ENCODE assay signal across 12 cellular contexts in the genomic region with DNA sequence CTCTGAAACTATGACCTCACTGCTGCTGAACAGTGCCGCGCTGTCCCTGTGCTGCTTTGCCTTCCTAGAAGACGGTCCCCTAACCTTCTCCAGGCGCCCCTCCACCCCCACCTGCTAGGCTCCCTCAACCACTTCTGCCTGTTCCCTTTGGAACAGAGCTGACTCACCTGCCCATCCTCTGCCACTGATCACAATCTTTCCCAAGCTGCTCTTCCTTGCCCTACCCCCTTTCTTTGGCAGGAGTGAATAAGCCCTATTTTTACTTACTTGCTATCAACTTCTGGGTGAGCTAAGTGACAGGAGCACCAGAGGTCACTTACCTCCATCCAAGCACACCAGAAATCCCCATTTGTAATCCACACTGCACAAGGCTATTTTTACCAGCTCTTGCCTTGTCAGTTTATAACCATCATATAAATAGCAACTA.
A peak's percentile ranks its signal among the peaks of the same experiment; 100 is the strongest.
DNase-seq lines count a peak whose midpoint lies in the region; ATAC-seq and TF ChIP-seq lines count a peak whose summit lies in the region.
"Had no signal": no experiment of that assay in that cellular context is flagged by ENCODE, and none has a peak within 500 bp of the region (broad histone marks: within the 10 kb centered on the region; RNA-seq: fewer than 3 reads in every experiment).

No MANE protein-coding gene starts in this region.

- no peak overlapping the region for H3K9ac ChIP-seq in mammary epithelial cell (ENCODE audit: insufficient read depth, low read length)
- H3K9ac ChIP-seq: KMS-11 had no signal

- no peaks in the 10 kb centered on the region for H3K9me3 ChIP-seq in mammary epithelial cell (replicated peaks; ENCODE audit: insufficient read depth, low read length)
- H3K9me3 ChIP-seq in right atrium auricular region: no peaks in the 10 kb centered on the region
- H3K9me3 ChIP-seq in gastrocnemius medialis: no peaks in the 10 kb centered on the region

- peaks cover 16% of the 10 kb centered on the region for H3K79me2 ChIP-seq in mammary epithelial cell (ENCODE audit: insufficient read depth, low read length)

- TF ChIP-seq POLR2A in gastrocnemius medialis (IDR thresholded peaks at IDR 0.05): peak; percentile 70 to 84

- no peak overlapping the region for H3K4me3 ChIP-seq in mammary epithelial cell (replicated peaks in 1 of 3; ENCODE audit: insufficient read depth in 1 of 3, low read depth in 2 of 3, low read length in 3 of 3)
- H3K4me3 ChIP-seq in right atrium auricular region: no peak overlapping the region
- no peak overlapping the region for H3K4me3 ChIP-seq in gastrocnemius medialis

- 88% methylated on average over 3 of the region's 4 CpGs for WGBS in mammary epithelial cell (ENCODE audit: low coverage, missing lambda C conversion rate)

- peaks cover 40% of the 10 kb centered on the region for H3K36me3 ChIP-seq in mammary epithelial cell (ENCODE audit: insufficient read depth, low read length)
- H3K36me3 ChIP-seq in right atrium auricular region: peaks cover 66% of the 10 kb centered on the region
- H3K36me3 ChIP-seq in gastrocnemius medialis: peaks cover 0 to 21% of the 10 kb centered on the region in 2 donors

- H3K4me1 ChIP-seq in mammary epithelial cell (ENCODE audit: insufficient read depth, low read length) (peaks cover 13% of the 10 kb centered on the region), right atrium auricular region (peaks cover 0 to 22% of the 10 kb centered on the region in 2 donors), gastrocnemius medialis (peaks cover 41 to 45% of the 10 kb centered on the region in 2 donors)

- CTCF ChIA-PET in mammary epithelial cell (lab: Charles Lee; ENCODE audit: low non-redundant PET): interaction anchor here (0.7 kb wide), 1 partner anchor 1167 kb away, joined by 4 read pairs; no protein-coding TSS in a partner anchor

- in situ Hi-C loops in mammary epithelial cell (cut with MboI; ENCODE audit: low sequenced_read_pairs in 2 of 2) (no loop called here), gastrocnemius medialis (cut with MboI; ENCODE audit: low sequenced_read_pairs in 4 of 4) (loop anchor here (5.0 kb wide), 1 partner anchor 58 kb away; no protein-coding TSS in a partner anchor)

- H3K4me2 ChIP-seq in mammary epithelial cell (ENCODE audit: insufficient read depth, low read depth, low read length): no peak overlapping the region
- H3K4me2 ChIP-seq: KMS-11 had no signal

- H4K20me1 ChIP-seq in mammary epithelial cell (ENCODE audit: insufficient read depth, low read length): no peaks in the 10 kb centered on the region

- dilution Hi-C loops in mammary epithelial cell (cut with HindIII; ENCODE audit: low sequenced_read_pairs): no loop called here

- DNase-seq in HT1080 (ENCODE audit: low read depth) (peak; percentile 28), mammary epithelial cell (peak; percentile 40), right atrium auricular region (ENCODE audit: low spot score) (no peak), gastrocnemius medialis (peak; percentile 81 to 89), NCI-H524 treated with DMSO at 0.1 percent for 48 hours (lab: John Stamatoyannopoulos, UW) (no peak)
- DNase-seq: GF-D8; stimulated activated CD4-positive, alpha-beta T cell treated with anti-CD3 and anti-CD28 coated beads, Interleukin-2, amount 100 ng/mL, for 24 hours; stimulated activated naive CD4-positive, alpha-beta T cell treated with Interleukin-2 at 50 U/mL for 16 hours had no signal

- H2AFZ ChIP-seq in mammary epithelial cell (ENCODE audit: low read depth, low read length): no peak overlapping the region

- no peaks in the 10 kb centered on the region for H3K27me3 ChIP-seq in mammary epithelial cell (ENCODE audit: insufficient read depth, low read length)
- H3K27me3 ChIP-seq in right atrium auricular region: no peaks in the 10 kb centered on the region
- no peaks in the 10 kb centered on the region for H3K27me3 ChIP-seq in gastrocnemius medialis

- peak; percentile 89 to 90 for ATAC-seq in gastrocnemius medialis
- ATAC-seq in HG03095 (IDR thresholded peaks at IDR 0.05; ENCODE audit: unreplicated experiment): no peak
- ATAC-seq in GM21360 (IDR thresholded peaks at IDR 0.05; ENCODE audit: unreplicated experiment): no peak
- no peak for ATAC-seq in HG03159 (IDR thresholded peaks at IDR 0.05; ENCODE audit: unreplicated experiment)

- BruUV-seq in mammary epithelial cell (replicated peaks; lab: Mats Ljungman, UMichigan): no TSS peak

- TF ChIP-seq CTCF in mammary epithelial cell (conservative IDR thresholded peaks at IDR 0.05 in 1 of 2, IDR thresholded peaks at IDR 0.05 in 1 of 2; ENCODE audit: extremely low read depth in 1 of 2, insufficient read depth in 1 of 2, low read depth in 1 of 2, low read length in 2 of 2) (no peak), right atrium auricular region (IDR thresholded peaks at IDR 0.05) (no peak), gastrocnemius medialis (IDR thresholded peaks at IDR 0.05 in 4 of 5, conservative IDR thresholded peaks at IDR 0.05 in 1 of 5) (no peak)

- intact Hi-C loops in mammary epithelial cell (cut with micrococcal nuclease) (no loop called here), gastrocnemius medialis (cut with DNase I; ENCODE audit: low total_unique reads) (loop anchor here (1.0 to 5.0 kb wide), 3 partner anchors 23 to 187 kb away; partner anchors contain the start of gene PEX26)

- no peak overlapping the region for H3K27ac ChIP-seq in mammary epithelial cell (ENCODE audit: insufficient read depth, low read depth, low read length)
- peak overlapping the region; percentile 80 to 88 for H3K27ac ChIP-seq in right atrium auricular region
- H3K27ac ChIP-seq in gastrocnemius medialis: peak overlapping the region; percentile 90 to 95 (median 94)
- H3K27ac ChIP-seq: KMS-11 had no signal

Comparison
In these comparisons a context has a peak if more than half of its experiments do, and no peak if none do; other contexts are left out.
1. DNase-seq: peak in HT1080 (single experiment), mammary epithelial cell (single experiment) and gastrocnemius medialis (2 of 2); none in right atrium auricular region (single experiment) and NCI-H524 treated with DMSO at 0.1 percent for 48 hours (single experiment).
2. ATAC-seq: peak in gastrocnemius medialis (2 of 2); none in HG03095 (single experiment), GM21360 (single experiment) and HG03159 (single experiment).
3. in situ Hi-C loops: an anchor here in gastrocnemius medialis (5.0 kb wide); none called in mammary epithelial cell.